11 cellular contexts compared by ENCODE assay signal in genomic region chr10:117240730-117241529, GRCh38. TPM values are rescaled to one million over a fixed set of nuclear protein-coding genes. Genes with fewer than 3 reads are reported as not detected.
DNase-seq lines count a peak whose midpoint lies in the region; ATAC-seq and TF ChIP-seq lines count a peak whose summit lies in the region.
"Had no signal": no experiment of that assay in that cellular context is flagged by ENCODE, and none has a peak within 500 bp of the region (broad histone marks: within the 10 kb centered on the region; RNA-seq: fewer than 3 reads in every experiment).

Gene SLC18A2, plus strand, starts transcription at chr10:117241114. Its CDS starts 580 bp downstream, at chr10:117241694.

- peak; percentile 14 for DNase-seq in NCI-H345 (lab: John Stamatoyannopoulos, UW)
- no peak for DNase-seq in NCI-H345 treated with DMSO at 0.1 percent for 48 hours (lab: John Stamatoyannopoulos, UW; ENCODE audit: unreplicated experiment)
- DNase-seq in RWPE2 (ENCODE audit: low spot score) = no peak
- peak; percentile 78 for DNase-seq in retina
- DNase-seq in left lung = no peak
- no peak for DNase-seq in anterior cingulate cortex (lab: John Stamatoyannopoulos, UW)
- no peak for DNase-seq in NCI-H1092 (lab: John Stamatoyannopoulos, UW)
- DNase-seq: activated CD4-positive, alpha-beta T cell treated with anti-CD3 and anti-CD28 coated beads for 4 hours; NK-92 treated with Interleukin-12 subunit alpha and Interleukin-12 subunit beta, amount 100 ng/mL, for 24 hours; small intestine had no signal

- H3K36me3 ChIP-seq in RWPE2 (ENCODE audit: low read depth) = no peaks in the 10 kb centered on the region
- H3K36me3 ChIP-seq in left lung = no peaks in the 10 kb centered on the region

- TF ChIP-seq CTCF in RWPE2 (IDR thresholded peaks at IDR 0.05; ENCODE audit: poor library complexity, severe bottlenecking) = no peak
- TF ChIP-seq CTCF in left lung (IDR thresholded peaks at IDR 0.05) = no peak

- H3K9me3 ChIP-seq in RWPE2 (ENCODE audit: severe bottlenecking) (no peaks in the 10 kb centered on the region), iPS-18c (ENCODE audit: control insufficient read depth, insufficient read depth, low read length) (no peaks in the 10 kb centered on the region), left lung (no peaks in the 10 kb centered on the region)

- H3K27ac ChIP-seq in RWPE2 (ENCODE audit: poor library complexity, severe bottlenecking) = no peak within 1 kb of the TSS
- no peak within 1 kb of the TSS for H3K27ac ChIP-seq in left lung

- peak within 1 kb of the TSS; percentile 21 for H3K4me3 ChIP-seq in RWPE2 (ENCODE audit: severe bottlenecking)
- H3K4me3 ChIP-seq in iPS-18c (ENCODE audit: insufficient read depth, low read depth, low read length) = peak within 1 kb of the TSS; percentile 81
- peak within 1 kb of the TSS in 1 of 2 donors; percentile 38 for H3K4me3 ChIP-seq in left lung

- H3K27me3 ChIP-seq in RWPE2 (ENCODE audit: insufficient read depth, poor library complexity, severe bottlenecking) (peaks cover 44% of the 10 kb centered on the region), left lung (peaks cover 31 to 73% of the 10 kb centered on the region in 2 donors)

- ATAC-seq in RWPE2 (ENCODE audit: low read depth) (no peak), left lung (no peak)

- H3K4me1 ChIP-seq in RWPE2 (ENCODE audit: insufficient read depth, poor library complexity, severe bottlenecking) (no peaks in the 10 kb centered on the region), left lung (peaks cover 0 to 18% of the 10 kb centered on the region in 2 donors)

- intact Hi-C loops in left lung (cut with DNase I) = no loop called here

RNA-seq across cellular contexts. Expression of gene SLC18A2, which starts in this region (rescaled TPM):
- 1 to 10 TPM; 1.7 to 1.9 TPM for total RNA-seq in left lung

Comparison
In these comparisons a context has a peak if more than half of its experiments do, and no peak if none do; other contexts are left out.
1. DNase-seq: peak in NCI-H345 (single experiment) and retina (single experiment); none in NCI-H345 treated with DMSO at 0.1 percent for 48 hours (single experiment), RWPE2 (single experiment), left lung (0 of 2), anterior cingulate cortex (0 of 58) and NCI-H1092 (single experiment).